ENCODE assay signal across 33 cellular contexts in genomic region chr3:143794793-143795462, GRCh38.
"Had no signal": no experiment of that assay in that cellular context is flagged by ENCODE, and none has a peak within 500 bp of the region (broad histone marks: within the 10 kb centered on the region; RNA-seq: fewer than 3 reads in every experiment).

No MANE protein-coding gene starts in this region.

- H3K27me3 ChIP-seq: cardiac muscle cell, Peyer's patch had no signal

- H3K9me3 Mint-ChIP-seq: activated T-cell treated with anti-CD3 and anti-CD28 coated beads, Interleukin-2, amount 50 U/mL, for 24 hours; activated T-helper 2 cell treated with anti-CD3 and anti-CD28 coated beads, Interferon-gamma antibody, Interleukin-2, Interleukin-4, amounts not matched to agents 10 μg/mL and 5 μg/mL and 100 μg/mL, durations not matched to agents 14 hours and 24 hours and 36 hours; central memory CD8-positive, alpha-beta T cell had no signal

- H3K4me1 ChIP-seq: Peyer's patch had no signal

- H3K4me3 ChIP-seq: cardiac muscle cell, Peyer's patch had no signal

- ATAC-seq: activated CD4-positive, alpha-beta T cell treated with anti-CD3 and anti-CD28 coated beads for 36 hours; activated CD4-positive, CD25-positive, alpha-beta regulatory T cell treated with anti-CD3 and anti-CD28 coated beads, Interleukin-2, amount 50 U/mL, for 24 hours; activated CD8-positive, alpha-beta T cell treated with anti-CD3 and anti-CD28 coated beads, Interleukin-2, amount 10 ng/mL, durations not matched to agents 7 days and 5 days; activated naive CD8-positive, alpha-beta T cell treated with anti-CD3 and anti-CD28 coated beads, Interleukin-2, amount 50 U/mL, for 24 hours; PC-3; SK-N-SH treated with all-trans-retinoic acid at 6 μM for 48 hours had no signal

- DNase-seq: activated CD4-positive, alpha-beta T cell treated with anti-CD3 and anti-CD28 coated beads for 36 hours; activated CD4-positive, alpha-beta T cell treated with anti-CD3 and anti-CD28 coated beads, Interleukin-2, amount 10 ng/mL, durations not matched to agents 7 days and 5 days; activated CD4-positive, alpha-beta T cell treated with anti-CD3 and anti-CD28 coated beads, Interleukin-2, amount 50 U/mL, for 48 hours; activated CD8-positive, alpha-beta T cell treated with anti-CD3 and anti-CD28 coated beads, Interleukin-2, amount 10 ng/mL, durations not matched to agents 7 days and 5 days; activated gamma-delta T cell; activated naive CD8-positive, alpha-beta T cell treated with anti-CD3 and anti-CD28 coated beads, Interleukin-2, amount 50 U/mL, for 24 hours; activated T-cell treated with anti-CD3 and anti-CD28 coated beads, Interleukin-2, amount 50 U/mL, for 24 hours; NCI-H1092 treated with DMSO at 0.1 percent for 48 hours; NCI-H146; NCI-H187; NCI-H2029 treated with DMSO at 0.1 percent for 48 hours; NCI-H2107; NCI-H2171; NCI-H510A; NCI-H526; NCI-H748 treated with DMSO at 0.1 percent for 48 hours; NK-92 treated with Interleukin-12 subunit alpha and Interleukin-12 subunit beta, amount 100 ng/mL, for 24 hours; PC-3; Peyer's patch; RPMI8226; SIG-M5; SW 1271; T-helper 1 cell; T-helper 2 cell; T-helper 9 cell; WERI-Rb-1 had no signal

- H3K36me3 ChIP-seq: cardiac muscle cell, Peyer's patch, WERI-Rb-1 had no signal

- H3K27ac ChIP-seq: cardiac muscle cell, Peyer's patch, WERI-Rb-1 had no signal

- H3K9me3 ChIP-seq: Peyer's patch had no signal

- H3K4me3 Mint-ChIP-seq: activated CD4-positive, alpha-beta T cell treated with anti-CD3 and anti-CD28 coated beads for 36 hours; activated CD4-positive, alpha-beta T cell treated with anti-CD3 and anti-CD28 coated beads, Interleukin-2, amount 10 ng/mL, durations not matched to agents 7 days and 5 days; activated CD8-positive, alpha-beta T cell treated with anti-CD3 and anti-CD28 coated beads, Interleukin-2, amount 10 ng/mL, durations not matched to agents 7 days and 5 days; activated naive CD4-positive, alpha-beta T cell treated with anti-CD3 and anti-CD28 coated beads for 36 hours; activated naive CD8-positive, alpha-beta T cell; activated naive CD8-positive, alpha-beta T cell treated with anti-CD3 and anti-CD28 coated beads, Interleukin-2, amount 50 U/mL, for 24 hours; activated T-cell treated with anti-CD3 and anti-CD28 coated beads, Interleukin-2, amount 50 U/mL, for 24 hours; central memory CD8-positive, alpha-beta T cell had no signal

- H3K27me3 Mint-ChIP-seq: activated CD4-positive, alpha-beta T cell treated with anti-CD3 and anti-CD28 coated beads for 36 hours; activated CD4-positive, alpha-beta T cell treated with anti-CD3 and anti-CD28 coated beads, Interleukin-2, amount 10 ng/mL, durations not matched to agents 7 days and 5 days; activated naive CD8-positive, alpha-beta T cell; activated naive CD8-positive, alpha-beta T cell treated with anti-CD3 and anti-CD28 coated beads, Interleukin-2, amount 50 U/mL, for 24 hours; activated T-cell treated with anti-CD3 and anti-CD28 coated beads, Interleukin-2, amount 50 U/mL, for 24 hours; central memory CD8-positive, alpha-beta T cell had no signal

- H3K4me1 Mint-ChIP-seq: activated CD4-positive, alpha-beta T cell treated with anti-CD3 and anti-CD28 coated beads for 36 hours; activated CD4-positive, alpha-beta T cell treated with anti-CD3 and anti-CD28 coated beads, Interleukin-2, amount 10 ng/mL, durations not matched to agents 7 days and 5 days; activated naive CD8-positive, alpha-beta T cell treated with anti-CD3 and anti-CD28 coated beads, Interleukin-2, amount 50 U/mL, for 24 hours had no signal

- H3K27ac Mint-ChIP-seq: activated CD4-positive, alpha-beta T cell treated with anti-CD3 and anti-CD28 coated beads for 36 hours; activated CD4-positive, alpha-beta T cell treated with anti-CD3 and anti-CD28 coated beads, Interleukin-2, amount 10 ng/mL, durations not matched to agents 7 days and 5 days; activated CD8-positive, alpha-beta T cell treated with anti-CD3 and anti-CD28 coated beads, Interleukin-2, amount 10 ng/mL, durations not matched to agents 7 days and 5 days; activated naive CD4-positive, alpha-beta T cell treated with anti-CD3 and anti-CD28 coated beads for 36 hours; activated naive CD8-positive, alpha-beta T cell; activated naive CD8-positive, alpha-beta T cell treated with anti-CD3 and anti-CD28 coated beads, Interleukin-2, amount 50 U/mL, for 24 hours; activated T-cell treated with anti-CD3 and anti-CD28 coated beads, Interleukin-2, amount 50 U/mL, for 24 hours; activated T-helper 2 cell treated with anti-CD3 and anti-CD28 coated beads, Interferon-gamma antibody, Interleukin-2, Interleukin-4, amounts not matched to agents 10 μg/mL and 5 μg/mL and 100 μg/mL, durations not matched to agents 14 hours and 24 hours and 36 hours had no signal
